Comparison of ENCODE assay signal across 20 cellular contexts in the genomic region with DNA sequence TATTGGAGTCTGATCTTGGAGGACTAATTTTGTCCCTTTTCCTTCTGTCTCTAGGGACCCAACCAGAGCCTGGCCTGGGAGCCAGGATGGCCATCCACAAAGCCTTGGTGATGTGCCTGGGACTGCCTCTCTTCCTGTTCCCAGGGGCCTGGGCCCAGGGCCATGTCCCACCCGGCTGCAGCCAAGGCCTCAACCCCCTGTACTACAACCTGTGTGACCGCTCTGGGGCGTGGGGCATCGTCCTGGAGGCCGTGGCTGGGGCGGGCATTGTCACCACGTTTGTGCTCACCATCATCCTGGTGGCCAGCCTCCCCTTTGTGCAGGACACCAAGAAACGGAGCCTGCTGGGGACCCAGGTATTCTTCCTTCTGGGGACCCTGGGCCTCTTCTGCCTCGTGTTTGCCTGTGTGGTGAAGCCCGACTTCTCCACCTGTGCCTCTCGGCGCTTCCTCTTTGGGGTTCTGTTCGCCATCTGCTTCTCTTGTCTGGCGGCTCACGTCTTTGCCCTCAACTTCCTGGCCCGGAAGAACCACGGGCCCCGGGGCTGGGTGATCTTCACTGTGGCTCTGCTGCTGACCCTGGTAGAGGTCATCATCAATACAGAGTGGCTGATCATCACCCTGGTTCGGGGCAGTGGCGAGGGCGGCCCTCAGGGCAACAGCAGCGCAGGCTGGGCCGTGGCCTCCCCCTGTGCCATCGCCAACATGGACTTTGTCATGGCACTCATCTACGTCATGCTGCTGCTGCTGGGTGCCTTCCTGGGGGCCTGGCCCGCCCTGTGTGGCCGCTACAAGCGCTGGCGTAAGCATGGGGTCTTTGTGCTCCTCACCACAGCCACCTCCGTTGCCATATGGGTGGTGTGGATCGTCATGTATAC. TPM values are rescaled to one million over a fixed set of nuclear protein-coding genes. Genes with fewer than 3 reads are reported as not detected.
A peak's percentile ranks its signal among the peaks of the same experiment; 100 is the strongest.
DNase-seq lines count a peak whose midpoint lies in the region; ATAC-seq and TF ChIP-seq lines count a peak whose summit lies in the region.
"Had no signal": no experiment of that assay in that cellular context is flagged by ENCODE, and none has a peak within 500 bp of the region (broad histone marks: within the 10 kb centered on the region; RNA-seq: fewer than 3 reads in every experiment).

No MANE protein-coding gene starts in this region.

- no peak overlapping the region for H3K4me3 ChIP-seq in BLaER1 treated with 17β-estradiol and CSF1 and Interleukin-3, amounts not matched to agents 10 nM and 100 nM
- H3K4me3 ChIP-seq in PC-3 (ENCODE audit: low read length) (no peak overlapping the region), right lobe of liver (no peak overlapping the region), gastrocnemius medialis (no peak overlapping the region), sigmoid colon (no peak overlapping the region), adrenal gland (no peak overlapping the region)
- H3K4me3 ChIP-seq: K562, Peyer's patch had no signal

- peaks cover 45% of the 10 kb centered on the region for H3K79me2 ChIP-seq in PC-3 (ENCODE audit: low read length)

- TSS peak; percentile 3 for BruUV-seq in PC-3 (replicated peaks; lab: Mats Ljungman, UMichigan)

- no peak for ATAC-seq in PC-3
- peak; percentile 14 to 52 (median 25) for ATAC-seq in right lobe of liver
- ATAC-seq in gastrocnemius medialis: no peak
- no peak for ATAC-seq in HG03175 (IDR thresholded peaks at IDR 0.05; ENCODE audit: unreplicated experiment)
- ATAC-seq: K562 had no signal

- no peak overlapping the region for H3K9ac ChIP-seq in BLaER1 treated with 17β-estradiol and CSF1 and Interleukin-3, amounts not matched to agents 10 nM and 100 nM
- no peak overlapping the region for H3K9ac ChIP-seq in PC-3 (ENCODE audit: low read length)
- H3K9ac ChIP-seq: SK-N-SH had no signal

- no peak for TF ChIP-seq CTCF in PC-3 (conservative IDR thresholded peaks at IDR 0.05; ENCODE audit: low read depth, low read length)
- TF ChIP-seq CTCF in right lobe of liver (IDR thresholded peaks at IDR 0.05): no peak
- TF ChIP-seq CTCF in gastrocnemius medialis (IDR thresholded peaks at IDR 0.05 in 4 of 5, conservative IDR thresholded peaks at IDR 0.05 in 1 of 5): no peak
- no peak for TF ChIP-seq CTCF in sigmoid colon (IDR thresholded peaks at IDR 0.05)
- TF ChIP-seq CTCF in adrenal gland (IDR thresholded peaks at IDR 0.05): no peak

- H3K36me3 ChIP-seq in BLaER1 treated with 17β-estradiol and CSF1 and Interleukin-3, amounts not matched to agents 10 nM and 100 nM: peaks cover 0 to 28% (median 0%) of the 10 kb centered on the region in 11 experiments; a peak in 8 of 22 replicates
- peaks cover 44% of the 10 kb centered on the region for H3K36me3 ChIP-seq in PC-3 (ENCODE audit: low read depth, low read length)
- H3K36me3 ChIP-seq in right lobe of liver: peaks cover 0 to 11% (median 3%) of the 10 kb centered on the region in 4 donors
- H3K36me3 ChIP-seq in gastrocnemius medialis: peaks cover 0 to 15% of the 10 kb centered on the region in 2 donors
- H3K36me3 ChIP-seq in sigmoid colon: peaks cover 0 to 12% (median 0%) of the 10 kb centered on the region in 4 donors
- H3K36me3 ChIP-seq in adrenal gland (replicated peaks in 1 of 2): no peaks in the 10 kb centered on the region

- POLR2A ChIA-PET in PC-3 (lab: Charles Lee; ENCODE audit: unreplicated experiment): no interaction called here

- CTCF ChIA-PET in PC-3 (lab: Charles Lee): no interaction called here

- peaks cover 25 to 46% (median 37%) of the 10 kb centered on the region in 11 experiments for H3K9me3 ChIP-seq in BLaER1 treated with 17β-estradiol and CSF1 and Interleukin-3, amounts not matched to agents 10 nM and 100 nM (replicated peaks in 1 of 11)
- H3K9me3 ChIP-seq in PC-3 (ENCODE audit: low read length) (0 out of 2 replicates have a peak, but pooled peaks cover 6% of the 10 kb centered on the region), right lobe of liver (no peaks in the 10 kb centered on the region), gastrocnemius medialis (no peaks in the 10 kb centered on the region), sigmoid colon (peaks cover 0 to 5% (median 0%) of the 10 kb centered on the region in 4 donors), adrenal gland (replicated peaks in 1 of 3) (no peaks in the 10 kb centered on the region)
- H3K9me3 ChIP-seq: Peyer's patch had no signal

- no peak overlapping the region for H2AFZ ChIP-seq in PC-3 (ENCODE audit: low read length)

- H3K4me1 ChIP-seq in BLaER1 treated with 17β-estradiol and CSF1 and Interleukin-3, amounts not matched to agents 10 nM and 100 nM: peaks cover 34 to 48% (median 37%) of the 10 kb centered on the region in 10 experiments
- H3K4me1 ChIP-seq in PC-3 (ENCODE audit: insufficient read depth, low read length) (peaks cover 13% of the 10 kb centered on the region), right lobe of liver (peaks cover 0 to 94% (median 41%) of the 10 kb centered on the region in 4 donors), gastrocnemius medialis (peaks cover 33 to 40% of the 10 kb centered on the region in 2 donors), sigmoid colon (peaks cover 0 to 26% (median 24%) of the 10 kb centered on the region in 4 donors), adrenal gland (replicated peaks in 1 of 2) (peaks cover 26 to 37% of the 10 kb centered on the region in 2 donors)

- H3K27ac ChIP-seq in BLaER1 treated with 17β-estradiol and CSF1 and Interleukin-3, amounts not matched to agents 10 nM and 100 nM: no peak overlapping the region
- no peak overlapping the region for H3K27ac ChIP-seq in PC-3 (ENCODE audit: low read length)
- peak overlapping the region; percentile 35 to 99 (median 79) for H3K27ac ChIP-seq in right lobe of liver
- peak overlapping the region; percentile 21 to 98 (median 94) for H3K27ac ChIP-seq in gastrocnemius medialis
- H3K27ac ChIP-seq in sigmoid colon: no peak overlapping the region
- no peak overlapping the region for H3K27ac ChIP-seq in adrenal gland
- H3K27ac ChIP-seq: Peyer's patch had no signal

- H3K27me3 ChIP-seq in BLaER1 treated with 17β-estradiol and CSF1 and Interleukin-3, amounts not matched to agents 10 nM and 100 nM: peaks cover 6 to 20% (median 15%) of the 10 kb centered on the region in 11 experiments; a peak in 20 of 22 replicates
- H3K27me3 ChIP-seq in PC-3 (ENCODE audit: low read length) (no peaks in the 10 kb centered on the region), right lobe of liver (no peaks in the 10 kb centered on the region), gastrocnemius medialis (no peaks in the 10 kb centered on the region), sigmoid colon (no peaks in the 10 kb centered on the region), adrenal gland (no peaks in the 10 kb centered on the region)
- H3K27me3 ChIP-seq: Peyer's patch had no signal

- DNase-seq in PC-3 (no peak), right lobe of liver (peak; percentile 70 to 93 (median 91)), gastrocnemius medialis (no peak), epidermal melanocyte (ENCODE audit: insufficient read length, low spot score) (no peak), sigmoid colon (no peak), adrenal gland (no peak)
- DNase-seq: COR-L47, DMS 273 treated with DMSO at 0.1 percent for 48 hours, DND-41, H7, HFFc6, NCI-H1105, NCI-H1694 treated with DMSO at 0.1 percent for 48 hours, Peyer's patch, SHP77, SK-N-SH had no signal

- no peak for TF ChIP-seq EP300 in sigmoid colon (IDR thresholded peaks at IDR 0.05)

- intact Hi-C loops in PC-3 (cut with micrococcal nuclease): no loop called here
- intact Hi-C loops in right lobe of liver (cut with DNase I): no loop called here
- intact Hi-C loops in gastrocnemius medialis (cut with DNase I; ENCODE audit: low total_unique reads): no loop called here
- intact Hi-C loops in sigmoid colon (cut with DNase I): no loop called here
- intact Hi-C loops in adrenal gland (cut with DNase I): no loop called here

- no peaks in the 10 kb centered on the region for H3K9me2 ChIP-seq in PC-3 (replicated peaks; ENCODE audit: low read length)
- H3K9me2 ChIP-seq: SK-N-SH had no signal

- peaks cover 0 to 6% (median 0%) of the 10 kb centered on the region in 11 experiments; a peak in 2 of 22 replicates for H4K20me1 ChIP-seq in BLaER1 treated with 17β-estradiol and CSF1 and Interleukin-3, amounts not matched to agents 10 nM and 100 nM
- H4K20me1 ChIP-seq in PC-3 (ENCODE audit: low read length): peaks cover 21% of the 10 kb centered on the region; the same call in 1 of the 2 replicates

- 31% methylated on average over 12 of the region's 31 CpGs for WGBS in right lobe of liver (ENCODE audit: insufficient coverage, low coverage, low lambda C conversion rate, missing lambda C conversion rate)
- 78 to 87% methylated on average over 31 of the region's 31 CpGs for WGBS in sigmoid colon, 2 donors
- WGBS in adrenal gland, 4 donors: 86 to 95% (median 89%) methylated on average over 16 to 31 of the region's 31 CpGs

- no peak for TF ChIP-seq POLR2A in right lobe of liver (IDR thresholded peaks at IDR 0.05)
- TF ChIP-seq POLR2A in gastrocnemius medialis (IDR thresholded peaks at IDR 0.05): no peak
- TF ChIP-seq POLR2A in sigmoid colon (IDR thresholded peaks at IDR 0.05): no peak
- no peak for TF ChIP-seq POLR2A in adrenal gland (IDR thresholded peaks at IDR 0.05)

- H3K4me2 ChIP-seq in BLaER1 treated with 17β-estradiol and CSF1 and Interleukin-3, amounts not matched to agents 10 nM and 100 nM: peak overlapping the region in 10 of 11 experiments; percentile 16 to 58 (median 24); a peak in 15 of 22 replicates
- H3K4me2 ChIP-seq in PC-3 (ENCODE audit: low read length): no peak overlapping the region
- H3K4me2 ChIP-seq: SK-N-SH had no signal

- H3F3A ChIP-seq in PC-3 (ENCODE audit: low read length, unreplicated experiment): no peaks in the 10 kb centered on the region

- in situ Hi-C loops in gastrocnemius medialis (cut with MboI; ENCODE audit: low sequenced_read_pairs in 4 of 4): no loop called here

RNA-seq across cellular contexts. Expression of gene GPRC5C, which starts 8.0 kb away (rescaled TPM):
- total RNA-seq in PC-3 (2014; rRNA removed) (209 and 210 TPM in 2 replicates), right lobe of liver (100 to 1,000 TPM; 120 to 215 (median 131) TPM), gastrocnemius medialis (100 to 1,000 TPM in 3 of 4 donors, 10 to 100 TPM in 1; 80.4 to 138 (median 127) TPM), sigmoid colon (10 to 100 TPM in 3 of 4 donors, 1 to 10 TPM in 1; 6.1 to 16.9 (median 12.7) TPM), adrenal gland (10 to 100 TPM; 20.1 to 67.2 (median 32.3) TPM)
- polyA plus RNA-seq in sigmoid colon (10 to 100 TPM; 27.3 to 78.1 (median 40.8) TPM), adrenal gland (10 to 100 TPM in 2 of 3 donors, 1 to 10 TPM in 1; 2.7 to 29.8 (median 18.2) TPM)
- total RNA-seq: HFFc6 had no signal
- polyA plus RNA-seq: SK-N-SH had no signal

RNA-seq across cellular contexts. Expression of gene CD300A, which starts 26.5 kb away (rescaled TPM):
- not detected in 2 replicates for total RNA-seq in PC-3 (2014; rRNA removed)
- total RNA-seq in right lobe of liver: 10 to 100 TPM in 1 of 6 experiments, 1 to 10 TPM in 5; 4.8 to 16.6 (median 6.6) TPM
- 1 to 10 TPM in 2 of 4 donors, not detected in 2; 1.4 to 2.5 TPM for total RNA-seq in gastrocnemius medialis
- 1 to 10 TPM; 2.9 to 6.9 (median 3.3) TPM for total RNA-seq in sigmoid colon
- polyA plus RNA-seq in sigmoid colon: 10 to 100 TPM in 2 of 3 donors, 1 to 10 TPM in 1; 4.8 to 33.5 (median 10.9) TPM
- total RNA-seq in adrenal gland: 10 to 100 TPM in 6 of 8 donors, 1 to 10 TPM in 2; 6.0 to 26.6 (median 15.9) TPM
- polyA plus RNA-seq in adrenal gland: 10 to 100 TPM in 1 of 3 donors, 1 to 10 TPM in 2; 7.3 to 11.7 (median 8.5) TPM
- total RNA-seq: HFFc6, NCI-H460 had no signal
- polyA plus RNA-seq: SK-N-SH had no signal

Comparison
In these comparisons a context has a peak if more than half of its experiments do, and no peak if none do; other contexts are left out.
1. H3K27ac ChIP-seq: peak in right lobe of liver (3 of 3) and gastrocnemius medialis (4 of 4); none in BLaER1 treated with 17β-estradiol and CSF1 and Interleukin-3, amounts not matched to agents 10 nM and 100 nM (0 of 11), PC-3 (single experiment), sigmoid colon (0 of 4) and adrenal gland (0 of 5).
2. ATAC-seq: peak in right lobe of liver (4 of 4); none in PC-3 (single experiment), gastrocnemius medialis (0 of 2) and HG03175 (single experiment).
3. DNase-seq: peak in right lobe of liver (3 of 3); none in PC-3 (single experiment), gastrocnemius medialis (0 of 2), epidermal melanocyte (single experiment), sigmoid colon (single experiment) and adrenal gland (0 of 7).